In genomic region chr7:80883188-80884025, GRCh38 we compare ENCODE assay signal across 10 cellular contexts. TPM values are rescaled to one million over a fixed set of nuclear protein-coding genes. Genes with fewer than 3 reads are reported as not detected.
A peak's percentile ranks its signal among the peaks of the same experiment; 100 is the strongest.
DNase-seq lines count a peak whose midpoint lies in the region; ATAC-seq, FAIRE-seq and TF ChIP-seq lines count a peak whose summit lies in the region.
"Had no signal": no experiment of that assay in that cellular context is flagged by ENCODE, and none has a peak within 500 bp of the region (broad histone marks: within the 10 kb centered on the region; RNA-seq: fewer than 3 reads in every experiment).

No MANE protein-coding gene starts in this region.

- H3K4me3 ChIP-seq in HUES64 (ENCODE audit: low read length) (no peak overlapping the region), bronchial epithelial cell (ENCODE audit: low read depth, low read length) (no peak overlapping the region), lung (no peak overlapping the region)

- H3K4me1 ChIP-seq in HUES64 (ENCODE audit: insufficient read depth, low read length) (peaks cover 15% of the 10 kb centered on the region; the same call in 1 of the 2 replicates), lung (ENCODE audit: control insufficient read depth in 2 of 2, insufficient read depth in 2 of 2, low read length in 2 of 2) (peaks cover 0 to 3% of the 10 kb centered on the region in 2 donors)

- H3K27ac ChIP-seq in 22Rv1 (peak overlapping the region; percentile 53), HUES64 (ENCODE audit: low read depth, low read length) (peak overlapping the region; percentile 47; the same call in 1 of the 2 replicates), lung (ENCODE audit: low read depth in 1 of 2, low read length in 1 of 2) (peak overlapping the region in 1 of 2 donors; percentile 82)

- H3K9ac ChIP-seq in HUES64 (ENCODE audit: low read depth, low read length), result no peak overlapping the region; the same call in 1 of the 2 replicates

- DNase-seq in bronchial epithelial cell (ENCODE audit: low read depth), result peak; percentile 100
- DNase-seq in lung (ENCODE audit: low spot score), result no peak
- no peak for DNase-seq in ureter (ENCODE audit: low spot score)
- DNase-seq in NCI-H1092 treated with DMSO at 0.1 percent for 48 hours (lab: John Stamatoyannopoulos, UW), result no peak
- no peak for DNase-seq in DMS53 (lab: John Stamatoyannopoulos, UW)
- DNase-seq: activated CD4-positive, alpha-beta T cell treated with anti-CD3 and anti-CD28 coated beads for 1 hour; CD8-positive, alpha-beta T cell had no signal

- ATAC-seq in lung (ENCODE audit: insufficient read depth, low FRiP score) (peak; percentile 50), HG03442 (IDR thresholded peaks at IDR 0.05; ENCODE audit: unreplicated experiment) (no peak)
- ATAC-seq: CD8-positive, alpha-beta T cell had no signal

- FAIRE-seq in bronchial epithelial cell (lab: Jason Lieb, UNC), result no peak

- H3K27me3 ChIP-seq in HUES64 (ENCODE audit: insufficient read depth, low read length) (no peaks in the 10 kb centered on the region), bronchial epithelial cell (ENCODE audit: control insufficient read depth, insufficient read depth, low read length) (no peaks in the 10 kb centered on the region), lung (ENCODE audit: control insufficient read depth, insufficient read depth) (no peaks in the 10 kb centered on the region)

- WGBS in HUES64, result 83% methylated on average over 2 of the region's 2 CpGs
- WGBS in lung, 2 donors, result 59 to 71% methylated on average over 2 of the region's 2 CpGs

- H3K9me3 ChIP-seq in HUES64 (ENCODE audit: insufficient read depth, low read depth, low read length) (no peaks in the 10 kb centered on the region), lung (ENCODE audit: control insufficient read depth in 2 of 2, insufficient read depth in 1 of 2, low read length in 1 of 2) (peaks cover 0 to 3% of the 10 kb centered on the region in 2 donors)

- TF ChIP-seq CTCF in 22Rv1 (IDR thresholded peaks at IDR 0.05), result no peak
- TF ChIP-seq CTCF in bronchial epithelial cell (IDR thresholded peaks at IDR 0.05; ENCODE audit: insufficient read depth, low read length, severe bottlenecking), result no peak
- TF ChIP-seq CTCF in lung (IDR thresholded peaks at IDR 0.05; ENCODE audit: control extremely low read depth, extremely low read depth), result no peak

- H3K36me3 ChIP-seq in HUES64 (ENCODE audit: insufficient read depth, low read length) (no peaks in the 10 kb centered on the region), bronchial epithelial cell (ENCODE audit: control insufficient read depth, insufficient read depth, low read length) (peaks cover 5% of the 10 kb centered on the region), lung (ENCODE audit: control insufficient read depth in 2 of 2, insufficient read depth in 2 of 2, low read length in 2 of 2) (no peaks in the 10 kb centered on the region)

RNA-seq across cellular contexts. Expression of gene SEMA3C, which starts 35.4 kb away (rescaled TPM):
- 5.9 TPM for polyA plus RNA-seq in HUES64 (2013, experiment 1 of 2)
- polyA plus RNA-seq in HUES64 (2013, experiment 2 of 2), result 6.4 TPM
- total RNA-seq in bronchial epithelial cell (147 and 178 TPM in 2 replicates), lung (10 to 100 TPM; 55.4 to 87.2 TPM), ureter (111 TPM)
- polyA plus RNA-seq in lung, result 10 to 100 TPM in 1 of 2 donors, 1 to 10 TPM in 1; 6.9 to 11.9 TPM
- total RNA-seq: CD8-positive, alpha-beta T cell had no signal
